In genomic region chr19:4979211-4979807, GRCh38 we compare ENCODE assay signal across 17 cellular contexts. TPM values are rescaled to one million over a fixed set of nuclear protein-coding genes. Genes with fewer than 3 reads are reported as not detected.
DNase-seq lines count a peak whose midpoint lies in the region; ATAC-seq and TF ChIP-seq lines count a peak whose summit lies in the region.
"Had no signal": no experiment of that assay in that cellular context is flagged by ENCODE, and none has a peak within 500 bp of the region (broad histone marks: within the 10 kb centered on the region; RNA-seq: fewer than 3 reads in every experiment).

No MANE protein-coding gene starts in this region.

- no peak for TF ChIP-seq POLR2A in body of pancreas (IDR thresholded peaks at IDR 0.05)
- no peak for TF ChIP-seq POLR2A in upper lobe of left lung (IDR thresholded peaks at IDR 0.05)

- H3K4me3 ChIP-seq in cardiac muscle cell: no peak overlapping the region
- no peak overlapping the region for H3K4me3 ChIP-seq in body of pancreas
- H3K4me3 ChIP-seq in upper lobe of left lung: no peak overlapping the region

- TF ChIP-seq CTCF in cardiac muscle cell (IDR thresholded peaks at IDR 0.05; ENCODE audit: low read depth, low read length) (no peak), body of pancreas (IDR thresholded peaks at IDR 0.05) (no peak), upper lobe of left lung (IDR thresholded peaks at IDR 0.05) (no peak)

- DNase-seq in cardiac muscle cell (ENCODE audit: low read depth in 1 of 2, low spot score in 1 of 2) (no peak), cardiac septum (ENCODE audit: low spot score) (no peak), body of pancreas (peak in 3 of 4 donors; percentile 40 to 55 (median 45)), upper lobe of left lung (peak in 1 of 2 donors; percentile 32), SW480 (ENCODE audit: low spot score) (no peak), cerebellar nuclear complex (lab: John Stamatoyannopoulos, UW) (no peak)
- peak; percentile 28 for DNase-seq in natural killer cell treated with Interleukin-12 subunit alpha and Interleukin-12 subunit beta and Interleukin-15 and Interleukin-18, amount 100 ng/mL, for 72 hours (ENCODE audit: low spot score)
- DNase-seq: COR-L47; MM.1S; NCI-H2029 treated with DMSO at 0.1 percent for 48 hours; NCI-H524; SIG-M5; stimulated activated naive CD8-positive, alpha-beta T cell treated with anti-CD3 and anti-CD28 coated beads, Interleukin-15, amount 100 ng/mL, for 72 hours had no signal

- H3K27me3 ChIP-seq in cardiac muscle cell (no peaks in the 10 kb centered on the region), body of pancreas (no peaks in the 10 kb centered on the region), upper lobe of left lung (no peaks in the 10 kb centered on the region)

- no peak overlapping the region for H3K27ac Mint-ChIP-seq in natural killer cell treated with Interleukin-12 subunit alpha and Interleukin-12 subunit beta and Interleukin-15 and Interleukin-18, amount 100 ng/mL, for 72 hours
- H3K27ac Mint-ChIP-seq: mesothelial cell of epicardium had no signal

- ATAC-seq in body of pancreas (peak; percentile 52), upper lobe of left lung (ENCODE audit: low FRiP score in 2 of 2) (no peak), HG03159 (IDR thresholded peaks at IDR 0.05; ENCODE audit: unreplicated experiment) (no peak)
- ATAC-seq in natural killer cell treated with Interleukin-12 subunit alpha and Interleukin-12 subunit beta and Interleukin-15 and Interleukin-18, amount 100 ng/mL, for 72 hours: no peak
- ATAC-seq: right cardiac atrium; stimulated activated naive CD8-positive, alpha-beta T cell treated with anti-CD3 and anti-CD28 coated beads, Interleukin-15, amount 100 ng/mL, for 72 hours had no signal

- 31 to 44% methylated on average over 6 to 8 of the region's 8 CpGs for WGBS in body of pancreas, 2 donors
- 56 to 60% methylated on average over 8 of the region's 8 CpGs for WGBS in upper lobe of left lung, 2 donors

- intact Hi-C loops in cardiac septum (cut with DNase I) (no loop called here), body of pancreas (cut with DNase I) (no loop called here)

- H3K9me3 Mint-ChIP-seq in natural killer cell treated with Interleukin-12 subunit alpha and Interleukin-12 subunit beta and Interleukin-15 and Interleukin-18, amount 100 ng/mL, for 72 hours: no peaks in the 10 kb centered on the region
- H3K9me3 Mint-ChIP-seq: IgD-negative memory B cell; mesothelial cell of epicardium; stimulated activated naive CD8-positive, alpha-beta T cell treated with anti-CD3 and anti-CD28 coated beads, Interleukin-15, amount 100 ng/mL, for 72 hours had no signal

- no peak for TF ChIP-seq EP300 in upper lobe of left lung (IDR thresholded peaks at IDR 0.05)

- H3K9me3 ChIP-seq in cardiac muscle cell (ENCODE audit: low read depth) (no peaks in the 10 kb centered on the region), body of pancreas (no peaks in the 10 kb centered on the region), upper lobe of left lung (no peaks in the 10 kb centered on the region)

- H3K27me3 Mint-ChIP-seq in natural killer cell treated with Interleukin-12 subunit alpha and Interleukin-12 subunit beta and Interleukin-15 and Interleukin-18, amount 100 ng/mL, for 72 hours: no peaks in the 10 kb centered on the region
- H3K27me3 Mint-ChIP-seq: IgD-negative memory B cell; stimulated activated naive CD8-positive, alpha-beta T cell treated with anti-CD3 and anti-CD28 coated beads, Interleukin-15, amount 100 ng/mL, for 72 hours had no signal

- H3K36me3 ChIP-seq in cardiac muscle cell (no peaks in the 10 kb centered on the region), body of pancreas (replicated peaks in 1 of 2; ENCODE audit: insufficient read depth in 1 of 2, low read depth in 2 of 2) (no peaks in the 10 kb centered on the region), upper lobe of left lung (no peaks in the 10 kb centered on the region)

- H3K4me3 Mint-ChIP-seq in natural killer cell treated with Interleukin-12 subunit alpha and Interleukin-12 subunit beta and Interleukin-15 and Interleukin-18, amount 100 ng/mL, for 72 hours: no peak overlapping the region
- H3K4me3 Mint-ChIP-seq: mesothelial cell of epicardium; stimulated activated naive CD8-positive, alpha-beta T cell treated with anti-CD3 and anti-CD28 coated beads, Interleukin-15, amount 100 ng/mL, for 72 hours had no signal

- H3K36me3 Mint-ChIP-seq in natural killer cell treated with Interleukin-12 subunit alpha and Interleukin-12 subunit beta and Interleukin-15 and Interleukin-18, amount 100 ng/mL, for 72 hours: no peaks in the 10 kb centered on the region

- H3K27ac ChIP-seq in cardiac muscle cell: peak overlapping the region; percentile 60
- peak overlapping the region in 2 of 4 donors; percentile 3 to 47 for H3K27ac ChIP-seq in body of pancreas
- peak overlapping the region in 3 of 4 donors; percentile 19 to 57 (median 27) for H3K27ac ChIP-seq in upper lobe of left lung

- peaks cover 15 to 30% of the 10 kb centered on the region in 2 donors for H3K4me1 Mint-ChIP-seq in natural killer cell treated with Interleukin-12 subunit alpha and Interleukin-12 subunit beta and Interleukin-15 and Interleukin-18, amount 100 ng/mL, for 72 hours (ENCODE audit: low read depth in 2 of 2)

- peaks cover 31% of the 10 kb centered on the region for H3K4me1 ChIP-seq in cardiac muscle cell (ENCODE audit: low read depth)
- H3K4me1 ChIP-seq in body of pancreas: peaks cover 62% of the 10 kb centered on the region
- peaks cover 64 to 72% (median 69%) of the 10 kb centered on the region in 4 donors for H3K4me1 ChIP-seq in upper lobe of left lung

RNA-seq across cellular contexts. Expression of gene KDM4B, which starts 10.4 kb away (rescaled TPM):
- total RNA-seq in cardiac muscle cell (58.5 and 90.6 TPM in 2 replicates), cardiac septum (27.6 TPM), body of pancreas (10 to 100 TPM; 18.9 to 35.3 TPM), upper lobe of left lung (100 to 1,000 TPM in 1 of 6 donors, 10 to 100 TPM in 5; 28.1 to 112 (median 38.2) TPM)
- polyA plus RNA-seq in cardiac muscle cell: 74.6 and 79.5 TPM in 2 replicates
- total RNA-seq in natural killer cell treated with Interleukin-12 subunit alpha and Interleukin-12 subunit beta and Interleukin-15 and Interleukin-18, amount 100 ng/mL, for 72 hours: 10 to 100 TPM; 57.0 to 63.1 TPM

Comparison
In these comparisons a context has a peak if more than half of its experiments do, and no peak if none do; other contexts are left out.
1. DNase-seq: peak in body of pancreas (3 of 4) and natural killer cell treated with Interleukin-12 subunit alpha and Interleukin-12 subunit beta and Interleukin-15 and Interleukin-18, amount 100 ng/mL, for 72 hours (single experiment); none in cardiac muscle cell (0 of 2), cardiac septum (single experiment), SW480 (single experiment) and cerebellar nuclear complex (0 of 2).